ENCODE assay signal across 3 cellular contexts in genomic region chr11:69864589-69864929, GRCh38.
TF ChIP-seq lines count a peak whose summit lies in the region.

No MANE protein-coding gene starts in this region.

TF ChIP-seq in SK-N-SH, 30 proteins besides CTCF, POLR2A, EP300 and RAD21 (continued from another document):
- TF ChIP-seq POLR2AphosphoS5 (IDR thresholded peaks at IDR 0.05; ENCODE audit: low read depth, low read length), result no peak
- TF ChIP-seq RCOR1 (IDR thresholded peaks at IDR 0.05; ENCODE audit: low read length), result no peak
- TF ChIP-seq USF1 (IDR thresholded peaks at IDR 0.05; ENCODE audit: borderline replicate concordance, low read depth), result no peak
- no peak for TF ChIP-seq MEF2A (IDR thresholded peaks at IDR 0.05; ENCODE audit: borderline replicate concordance, low read depth)
- no peak for TF ChIP-seq NRF1 (IDR thresholded peaks at IDR 0.05; ENCODE audit: low read depth, low read length)
- no peak for TF ChIP-seq MXI1 (IDR thresholded peaks at IDR 0.05; ENCODE audit: low read depth, low read length)
- TF ChIP-seq, protein P1, sequence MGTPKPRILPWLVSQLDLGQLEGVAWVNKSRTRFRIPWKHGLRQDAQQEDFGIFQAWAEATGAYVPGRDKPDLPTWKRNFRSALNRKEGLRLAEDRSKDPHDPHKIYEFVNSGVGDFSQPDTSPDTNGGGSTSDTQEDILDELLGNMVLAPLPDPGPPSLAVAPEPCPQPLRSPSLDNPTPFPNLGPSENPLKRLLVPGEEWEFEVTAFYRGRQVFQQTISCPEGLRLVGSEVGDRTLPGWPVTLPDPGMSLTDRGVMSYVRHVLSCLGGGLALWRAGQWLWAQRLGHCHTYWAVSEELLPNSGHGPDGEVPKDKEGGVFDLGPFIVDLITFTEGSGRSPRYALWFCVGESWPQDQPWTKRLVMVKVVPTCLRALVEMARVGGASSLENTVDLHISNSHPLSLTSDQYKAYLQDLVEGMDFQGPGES (IDR thresholded peaks at IDR 0.05; ENCODE audit: low read depth, low read length), result no peak
- TF ChIP-seq, protein P2, sequence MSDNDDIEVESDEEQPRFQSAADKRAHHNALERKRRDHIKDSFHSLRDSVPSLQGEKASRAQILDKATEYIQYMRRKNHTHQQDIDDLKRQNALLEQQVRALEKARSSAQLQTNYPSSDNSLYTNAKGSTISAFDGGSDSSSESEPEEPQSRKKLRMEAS (IDR thresholded peaks at IDR 0.05; ENCODE audit: low read depth), result no peak
- no peak for TF ChIP-seq FOXJ3 (CRISPR knock-in tag; IDR thresholded peaks at IDR 0.05)
- TF ChIP-seq YY1 (IDR thresholded peaks at IDR 0.05; ENCODE audit: low read depth), result no peak
- no peak for TF ChIP-seq FOSL2 (IDR thresholded peaks at IDR 0.05; ENCODE audit: borderline replicate concordance, low read depth)

TF ChIP-seq in SK-N-SH treated with all-trans-retinoic acid at 6 μM for 48 hours, 23 proteins besides CTCF, POLR2A, EP300 and RAD21 (continued from another document):
- TF ChIP-seq, protein P3, sequence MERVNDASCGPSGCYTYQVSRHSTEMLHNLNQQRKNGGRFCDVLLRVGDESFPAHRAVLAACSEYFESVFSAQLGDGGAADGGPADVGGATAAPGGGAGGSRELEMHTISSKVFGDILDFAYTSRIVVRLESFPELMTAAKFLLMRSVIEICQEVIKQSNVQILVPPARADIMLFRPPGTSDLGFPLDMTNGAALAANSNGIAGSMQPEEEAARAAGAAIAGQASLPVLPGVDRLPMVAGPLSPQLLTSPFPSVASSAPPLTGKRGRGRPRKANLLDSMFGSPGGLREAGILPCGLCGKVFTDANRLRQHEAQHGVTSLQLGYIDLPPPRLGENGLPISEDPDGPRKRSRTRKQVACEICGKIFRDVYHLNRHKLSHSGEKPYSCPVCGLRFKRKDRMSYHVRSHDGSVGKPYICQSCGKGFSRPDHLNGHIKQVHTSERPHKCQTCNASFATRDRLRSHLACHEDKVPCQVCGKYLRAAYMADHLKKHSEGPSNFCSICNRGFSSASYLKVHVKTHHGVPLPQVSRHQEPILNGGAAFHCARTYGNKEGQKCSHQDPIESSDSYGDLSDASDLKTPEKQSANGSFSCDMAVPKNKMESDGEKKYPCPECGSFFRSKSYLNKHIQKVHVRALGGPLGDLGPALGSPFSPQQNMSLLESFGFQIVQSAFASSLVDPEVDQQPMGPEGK (CRISPR knock-in tag; IDR thresholded peaks at IDR 0.05; ENCODE audit: borderline replicate concordance), result no peak
- TF ChIP-seq ZNF8 (CRISPR knock-in tag; IDR thresholded peaks at IDR 0.05) (no peak), CSRNP3 (CRISPR knock-in tag; IDR thresholded peaks at IDR 0.05) (no peak), RARB (CRISPR knock-in tag; IDR thresholded peaks at IDR 0.05) (no peak), ARNTL (CRISPR knock-in tag; IDR thresholded peaks at IDR 0.05; ENCODE audit: borderline replicate concordance, low read depth) (no peak), PPARA (CRISPR knock-in tag; IDR thresholded peaks at IDR 0.05; ENCODE audit: borderline replicate concordance) (no peak), SNAI2 (CRISPR knock-in tag; IDR thresholded peaks at IDR 0.05) (no peak), ISL1 (CRISPR knock-in tag; IDR thresholded peaks at IDR 0.05) (no peak), TOX (CRISPR knock-in tag; IDR thresholded peaks at IDR 0.05; ENCODE audit: borderline replicate concordance) (no peak), ESRRG (CRISPR knock-in tag; IDR thresholded peaks at IDR 0.05) (no peak), OSR1 (CRISPR knock-in tag; IDR thresholded peaks at IDR 0.05) (no peak), CSDC2 (CRISPR knock-in tag; IDR thresholded peaks at IDR 0.05) (no peak), ZNF70 (CRISPR knock-in tag; IDR thresholded peaks at IDR 0.05) (no peak), BACH2 (CRISPR knock-in tag; IDR thresholded peaks at IDR 0.05; ENCODE audit: borderline replicate concordance) (no peak), ZNF565 (CRISPR knock-in tag; conservative IDR thresholded peaks at IDR 0.05; ENCODE audit: low read depth) (no peak)
- TF ChIP-seq, protein P4, sequence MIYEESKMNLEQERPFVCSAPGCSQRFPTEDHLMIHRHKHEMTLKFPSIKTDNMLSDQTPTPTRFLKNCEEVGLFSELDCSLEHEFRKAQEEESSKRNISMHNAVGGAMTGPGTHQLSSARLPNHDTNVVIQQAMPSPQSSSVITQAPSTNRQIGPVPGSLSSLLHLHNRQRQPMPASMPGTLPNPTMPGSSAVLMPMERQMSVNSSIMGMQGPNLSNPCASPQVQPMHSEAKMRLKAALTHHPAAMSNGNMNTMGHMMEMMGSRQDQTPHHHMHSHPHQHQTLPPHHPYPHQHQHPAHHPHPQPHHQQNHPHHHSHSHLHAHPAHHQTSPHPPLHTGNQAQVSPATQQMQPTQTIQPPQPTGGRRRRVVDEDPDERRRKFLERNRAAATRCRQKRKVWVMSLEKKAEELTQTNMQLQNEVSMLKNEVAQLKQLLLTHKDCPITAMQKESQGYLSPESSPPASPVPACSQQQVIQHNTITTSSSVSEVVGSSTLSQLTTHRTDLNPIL (CRISPR knock-in tag; IDR thresholded peaks at IDR 0.05; ENCODE audit: low read depth), result no peak
- TF ChIP-seq, protein P5, sequence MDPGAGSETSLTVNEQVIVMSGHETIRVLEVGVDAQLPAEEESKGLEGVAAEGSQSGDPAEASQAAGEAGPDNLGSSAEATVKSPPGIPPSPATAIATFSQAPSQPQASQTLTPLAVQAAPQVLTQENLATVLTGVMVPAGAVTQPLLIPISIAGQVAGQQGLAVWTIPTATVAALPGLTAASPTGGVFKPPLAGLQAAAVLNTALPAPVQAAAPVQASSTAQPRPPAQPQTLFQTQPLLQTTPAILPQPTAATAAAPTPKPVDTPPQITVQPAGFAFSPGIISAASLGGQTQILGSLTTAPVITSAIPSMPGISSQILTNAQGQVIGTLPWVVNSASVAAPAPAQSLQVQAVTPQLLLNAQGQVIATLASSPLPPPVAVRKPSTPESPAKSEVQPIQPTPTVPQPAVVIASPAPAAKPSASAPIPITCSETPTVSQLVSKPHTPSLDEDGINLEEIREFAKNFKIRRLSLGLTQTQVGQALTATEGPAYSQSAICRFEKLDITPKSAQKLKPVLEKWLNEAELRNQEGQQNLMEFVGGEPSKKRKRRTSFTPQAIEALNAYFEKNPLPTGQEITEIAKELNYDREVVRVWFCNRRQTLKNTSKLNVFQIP (CRISPR knock-in tag; IDR thresholded peaks at IDR 0.05; ENCODE audit: borderline replicate concordance, low read depth), result no peak

TF ChIP-seq in H1, 55 proteins besides CTCF, POLR2A, EP300 and RAD21:
- no peak for TF ChIP-seq ZNF274 (IDR thresholded peaks at IDR 0.05; ENCODE audit: borderline replicate concordance, extremely low read depth, low read length)
- TF ChIP-seq KDM1A (IDR thresholded peaks at IDR 0.05; ENCODE audit: borderline replicate concordance, low read length), result no peak
- no peak for TF ChIP-seq CHD2 (IDR thresholded peaks at IDR 0.05; ENCODE audit: low read length)
- no peak for TF ChIP-seq HDAC6 (IDR thresholded peaks at IDR 0.05; ENCODE audit: low read depth, low read length)
- no peak for TF ChIP-seq YY1 (IDR thresholded peaks at IDR 0.05; ENCODE audit: low read depth, low read length)
- no peak for TF ChIP-seq BCL11A (IDR thresholded peaks at IDR 0.05; ENCODE audit: low read depth in 2 of 2, low read length in 2 of 2)
- TF ChIP-seq SUZ12 (IDR thresholded peaks at IDR 0.05; ENCODE audit: low read length), result no peak
- TF ChIP-seq FOSL1 (IDR thresholded peaks at IDR 0.05; ENCODE audit: insufficient read depth, low read depth, low read length), result no peak
- TF ChIP-seq E2F6 (IDR thresholded peaks at IDR 0.05), result no peak
- TF ChIP-seq RBBP5 (IDR thresholded peaks at IDR 0.05; ENCODE audit: borderline replicate concordance, low read depth, low read length), result no peak
- TF ChIP-seq PHF8 (conservative IDR thresholded peaks at IDR 0.05; ENCODE audit: low read depth, low read length), result no peak
- TF ChIP-seq BRCA1 (IDR thresholded peaks at IDR 0.05; ENCODE audit: low read depth, low read length), result no peak
- TF ChIP-seq JUND (IDR thresholded peaks at IDR 0.05; ENCODE audit: low read length), result no peak
- no peak for TF ChIP-seq JUN (IDR thresholded peaks at IDR 0.05; ENCODE audit: low read depth, low read length)
